1 cellular context compared by ENCODE assay signal in genomic region chr7:117190746-117191435, GRCh38.
TF ChIP-seq lines count a peak whose summit lies in the region.

No MANE protein-coding gene starts in this region.

TF ChIP-seq in WTC11, 78 proteins besides CTCF, POLR2A, EP300 and RAD21 (continued from another document):
- no peak for TF ChIP-seq CREB1 (CRISPR knock-in tag; IDR thresholded peaks at IDR 0.05)
- no peak for TF ChIP-seq HMGA2 (CRISPR knock-in tag; IDR thresholded peaks at IDR 0.05)
- no peak for TF ChIP-seq RORB (CRISPR knock-in tag; IDR thresholded peaks at IDR 0.05)
- no peak for TF ChIP-seq ZNF138 (CRISPR knock-in tag; conservative IDR thresholded peaks at IDR 0.05)
- no peak for TF ChIP-seq JUN (CRISPR knock-in tag; IDR thresholded peaks at IDR 0.05)
- TF ChIP-seq FOXP1 (CRISPR knock-in tag; IDR thresholded peaks at IDR 0.05; ENCODE audit: borderline replicate concordance): no peak
- TF ChIP-seq, protein P1, sequence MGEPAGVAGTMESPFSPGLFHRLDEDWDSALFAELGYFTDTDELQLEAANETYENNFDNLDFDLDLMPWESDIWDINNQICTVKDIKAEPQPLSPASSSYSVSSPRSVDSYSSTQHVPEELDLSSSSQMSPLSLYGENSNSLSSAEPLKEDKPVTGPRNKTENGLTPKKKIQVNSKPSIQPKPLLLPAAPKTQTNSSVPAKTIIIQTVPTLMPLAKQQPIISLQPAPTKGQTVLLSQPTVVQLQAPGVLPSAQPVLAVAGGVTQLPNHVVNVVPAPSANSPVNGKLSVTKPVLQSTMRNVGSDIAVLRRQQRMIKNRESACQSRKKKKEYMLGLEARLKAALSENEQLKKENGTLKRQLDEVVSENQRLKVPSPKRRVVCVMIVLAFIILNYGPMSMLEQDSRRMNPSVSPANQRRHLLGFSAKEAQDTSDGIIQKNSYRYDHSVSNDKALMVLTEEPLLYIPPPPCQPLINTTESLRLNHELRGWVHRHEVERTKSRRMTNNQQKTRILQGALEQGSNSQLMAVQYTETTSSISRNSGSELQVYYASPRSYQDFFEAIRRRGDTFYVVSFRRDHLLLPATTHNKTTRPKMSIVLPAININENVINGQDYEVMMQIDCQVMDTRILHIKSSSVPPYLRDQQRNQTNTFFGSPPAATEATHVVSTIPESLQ (CRISPR knock-in tag; IDR thresholded peaks at IDR 0.05): no peak
- no peak for TF ChIP-seq TCF7 (CRISPR knock-in tag; IDR thresholded peaks at IDR 0.05; ENCODE audit: low read depth)
- no peak for TF ChIP-seq ATF3 (CRISPR knock-in tag; conservative IDR thresholded peaks at IDR 0.05)
- TF ChIP-seq SMAD3 (CRISPR knock-in tag; IDR thresholded peaks at IDR 0.05; ENCODE audit: borderline replicate concordance): no peak
- no peak for TF ChIP-seq KAT7 (CRISPR knock-in tag; IDR thresholded peaks at IDR 0.05; ENCODE audit: borderline replicate concordance)
